21 cellular contexts compared by ENCODE assay signal in genomic region chr1:73637275-73637674, GRCh38.
"Had no signal": no experiment of that assay in that cellular context is flagged by ENCODE, and none has a peak within 500 bp of the region (broad histone marks: within the 10 kb centered on the region; RNA-seq: fewer than 3 reads in every experiment).

No MANE protein-coding gene starts in this region.

- H3K27me3 ChIP-seq: gastrocnemius medialis, left lung, testis, upper lobe of left lung had no signal

- H3K4me1 ChIP-seq: gastrocnemius medialis, left lung, psoas muscle, testis, upper lobe of left lung had no signal

- H3K4me3 ChIP-seq: gastrocnemius medialis, left lung, psoas muscle, skin epidermis, testis, upper lobe of left lung had no signal

- H3K9me3 ChIP-seq: gastrocnemius medialis, left lung, psoas muscle, testis, upper lobe of left lung had no signal

- H3K36me3 ChIP-seq: gastrocnemius medialis, left lung, upper lobe of left lung had no signal

- H3K27ac Mint-ChIP-seq: activated CD4-positive, alpha-beta T cell treated with anti-CD3 and anti-CD28 coated beads, Interleukin-2, amount 10 ng/mL, durations not matched to agents 7 days and 5 days; activated CD8-positive, alpha-beta T cell treated with anti-CD3 and anti-CD28 coated beads, Interleukin-2, amount 10 ng/mL, durations not matched to agents 7 days and 5 days; activated naive CD4-positive, alpha-beta T cell treated with anti-CD3 and anti-CD28 coated beads, Interleukin-2, amount 10 ng/mL, durations not matched to agents 7 days and 5 days; activated naive CD8-positive, alpha-beta T cell treated with anti-CD3 and anti-CD28 coated beads, Interleukin-2, amount 50 U/mL, for 24 hours; activated T-cell treated with anti-CD3 and anti-CD28 coated beads, Interleukin-2, amount 50 U/mL, for 24 hours; brain; endodermal cell; stimulated activated naive CD8-positive, alpha-beta T cell treated with anti-CD3 and anti-CD28 coated beads, Interleukin-15, amount 100 ng/mL, for 72 hours had no signal

- H3K9me3 Mint-ChIP-seq: activated naive CD4-positive, alpha-beta T cell treated with anti-CD3 and anti-CD28 coated beads, Interleukin-2, amount 10 ng/mL, durations not matched to agents 7 days and 5 days; activated naive CD8-positive, alpha-beta T cell treated with anti-CD3 and anti-CD28 coated beads, Interleukin-2, amount 50 U/mL, for 24 hours; activated T-cell treated with anti-CD3 and anti-CD28 coated beads, Interleukin-2, amount 50 U/mL, for 24 hours; brain; endodermal cell; neural crest cell had no signal

- H3K27ac ChIP-seq: gastrocnemius medialis, left lung, psoas muscle, skin epidermis, testis, upper lobe of left lung had no signal

- H3K36me3 Mint-ChIP-seq: activated naive CD4-positive, alpha-beta T cell treated with anti-CD3 and anti-CD28 coated beads, Interleukin-2, amount 10 ng/mL, durations not matched to agents 7 days and 5 days; brain had no signal

- H3K4me3 Mint-ChIP-seq: activated CD4-positive, alpha-beta T cell treated with anti-CD3 and anti-CD28 coated beads, Interleukin-2, amount 10 ng/mL, durations not matched to agents 7 days and 5 days; activated CD8-positive, alpha-beta T cell treated with anti-CD3 and anti-CD28 coated beads, Interleukin-2, amount 10 ng/mL, durations not matched to agents 7 days and 5 days; activated naive CD4-positive, alpha-beta T cell treated with anti-CD3 and anti-CD28 coated beads, Interleukin-2, amount 10 ng/mL, durations not matched to agents 7 days and 5 days; activated naive CD8-positive, alpha-beta T cell treated with anti-CD3 and anti-CD28 coated beads, Interleukin-2, amount 50 U/mL, for 24 hours; activated T-cell treated with anti-CD3 and anti-CD28 coated beads, Interleukin-2, amount 50 U/mL, for 24 hours; brain; endodermal cell; neural crest cell; stimulated activated naive CD8-positive, alpha-beta T cell treated with anti-CD3 and anti-CD28 coated beads, Interleukin-15, amount 100 ng/mL, for 72 hours had no signal

- ATAC-seq: activated CD8-positive, alpha-beta T cell treated with anti-CD3 and anti-CD28 coated beads, Interleukin-2, amount 10 ng/mL, durations not matched to agents 7 days and 5 days; activated naive CD8-positive, alpha-beta T cell treated with anti-CD3 and anti-CD28 coated beads, Interleukin-2, amount 50 U/mL, for 24 hours; gastrocnemius medialis; left lung; psoas muscle; right cardiac atrium; stimulated activated naive CD8-positive, alpha-beta T cell treated with anti-CD3 and anti-CD28 coated beads, Interleukin-15, amount 100 ng/mL, for 72 hours had no signal

- H3K27me3 Mint-ChIP-seq: activated CD4-positive, alpha-beta T cell treated with anti-CD3 and anti-CD28 coated beads, Interleukin-2, amount 10 ng/mL, durations not matched to agents 7 days and 5 days; activated naive CD4-positive, alpha-beta T cell treated with anti-CD3 and anti-CD28 coated beads, Interleukin-2, amount 10 ng/mL, durations not matched to agents 7 days and 5 days; activated naive CD8-positive, alpha-beta T cell treated with anti-CD3 and anti-CD28 coated beads, Interleukin-2, amount 50 U/mL, for 24 hours; activated T-cell treated with anti-CD3 and anti-CD28 coated beads, Interleukin-2, amount 50 U/mL, for 24 hours; brain; stimulated activated naive CD8-positive, alpha-beta T cell treated with anti-CD3 and anti-CD28 coated beads, Interleukin-15, amount 100 ng/mL, for 72 hours had no signal

- DNase-seq: activated CD4-positive, alpha-beta T cell treated with anti-CD3 and anti-CD28 coated beads, Interleukin-2, amount 10 ng/mL, durations not matched to agents 7 days and 5 days; activated CD8-positive, alpha-beta T cell treated with anti-CD3 and anti-CD28 coated beads, Interleukin-2, amount 10 ng/mL, durations not matched to agents 7 days and 5 days; activated naive CD4-positive, alpha-beta T cell treated with anti-CD3 and anti-CD28 coated beads, Interleukin-2, amount 10 ng/mL, durations not matched to agents 7 days and 5 days; activated naive CD8-positive, alpha-beta T cell treated with anti-CD3 and anti-CD28 coated beads, Interleukin-2, amount 50 U/mL, for 24 hours; activated T-cell treated with anti-CD3 and anti-CD28 coated beads, Interleukin-2, amount 50 U/mL, for 24 hours; anterior cingulate cortex; caudate nucleus; endodermal cell; erythroblast; gastrocnemius medialis; head of caudate nucleus; left lung; mammary epithelial cell; psoas muscle; right cardiac atrium; stimulated activated naive CD8-positive, alpha-beta T cell treated with anti-CD3 and anti-CD28 coated beads, Interleukin-15, amount 100 ng/mL, for 72 hours; testis; upper lobe of left lung had no signal

- H3K4me1 Mint-ChIP-seq: activated CD4-positive, alpha-beta T cell treated with anti-CD3 and anti-CD28 coated beads, Interleukin-2, amount 10 ng/mL, durations not matched to agents 7 days and 5 days; activated naive CD4-positive, alpha-beta T cell treated with anti-CD3 and anti-CD28 coated beads, Interleukin-2, amount 10 ng/mL, durations not matched to agents 7 days and 5 days; activated naive CD8-positive, alpha-beta T cell treated with anti-CD3 and anti-CD28 coated beads, Interleukin-2, amount 50 U/mL, for 24 hours; brain; neural crest cell; stimulated activated naive CD8-positive, alpha-beta T cell treated with anti-CD3 and anti-CD28 coated beads, Interleukin-15, amount 100 ng/mL, for 72 hours had no signal
